In the genomic region with DNA sequence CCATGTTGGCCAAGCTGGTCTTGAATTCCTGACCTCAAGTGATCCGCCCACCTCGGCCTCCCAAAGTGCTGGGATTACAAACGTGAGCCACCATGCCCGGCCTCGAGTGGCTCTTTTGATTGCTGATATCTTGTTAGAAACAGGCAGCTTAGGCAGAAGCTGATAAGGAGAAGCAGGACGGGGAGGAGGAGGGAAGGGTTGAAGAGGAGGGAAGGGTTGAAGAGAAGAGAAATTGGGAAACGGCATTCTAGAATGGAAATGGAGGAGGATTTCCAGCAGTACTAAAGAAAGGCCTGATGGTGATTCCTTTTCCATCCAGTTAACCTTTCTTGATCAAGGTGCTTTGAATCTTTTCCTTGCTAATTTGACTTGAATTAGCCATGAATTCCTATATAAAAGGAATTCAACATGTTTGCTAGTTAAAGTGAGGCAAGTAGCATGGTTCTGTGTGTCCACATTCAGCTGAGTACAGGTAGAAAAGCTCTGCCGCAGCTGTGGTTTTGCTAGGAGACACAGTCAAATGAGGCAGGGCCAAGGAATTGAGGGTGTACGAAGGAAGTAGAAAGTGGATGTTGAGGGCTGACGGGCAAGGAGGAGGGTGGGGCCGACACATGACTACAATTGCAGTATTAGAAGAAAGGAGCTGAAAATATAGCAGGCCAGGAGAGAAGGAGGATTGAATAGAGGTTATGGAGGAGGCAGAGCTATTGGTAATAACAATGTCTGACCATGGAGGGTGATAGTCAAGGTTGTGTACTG, we compare ENCODE assay signal across 31 cellular contexts. TPM values are rescaled to one million over a fixed set of nuclear protein-coding genes. Genes with fewer than 3 reads are reported as not detected.
DNase-seq lines count a peak whose midpoint lies in the region; ATAC-seq, FAIRE-seq and TF ChIP-seq lines count a peak whose summit lies in the region.
"Had no signal": no experiment of that assay in that cellular context is flagged by ENCODE, and none has a peak within 500 bp of the region (broad histone marks: within the 10 kb centered on the region; RNA-seq: fewer than 3 reads in every experiment).

No MANE protein-coding gene starts in this region.

- in situ Hi-C loops in K562 (cut with MboI): no loop called here

- BruUV-seq in K562 (replicated peaks; lab: Mats Ljungman, UMichigan): TSS peak; percentile 83

- H3K27ac ChIP-seq in K562 (ENCODE audit: extremely low read depth, low read depth, low read length) (peak overlapping the region; percentile 92), neural progenitor cell (no peak overlapping the region)
- H3K27ac ChIP-seq: colonic mucosa, psoas muscle, tibial artery had no signal

- CTCF ChIA-PET in K562 (lab: Yijun Ruan, JAX; ENCODE audit: low intra/inter-chr PET ratio): no interaction called here

- TF ChIP-seq CTCF in K562 (IDR thresholded peaks at IDR 0.05 in 2 of 3, conservative IDR thresholded peaks at IDR 0.05 in 1 of 3; ENCODE audit: insufficient read depth in 2 of 3, low read depth in 1 of 3, low read length in 3 of 3) (no peak), neural progenitor cell (IDR thresholded peaks at IDR 0.05) (no peak)

- peak in 1 of 2 experiments; percentile 22; a peak in 1 of 4 replicates for TF ChIP-seq RAD21 in K562 (CRISPR knock-in tag; conservative IDR thresholded peaks at IDR 0.05 in 1 of 2, IDR thresholded peaks at IDR 0.05 in 1 of 2)

- no peaks in the 10 kb centered on the region for H3K9me3 Mint-ChIP-seq in neural progenitor cell
- H3K9me3 Mint-ChIP-seq: activated CD8-positive, alpha-beta T cell treated with anti-CD3 and anti-CD28 coated beads for 36 hours; activated naive CD8-positive, alpha-beta T cell treated with anti-CD3 and anti-CD28 coated beads for 36 hours; CD4-positive, alpha-beta memory T cell; effector memory CD8-positive, alpha-beta T cell; mesothelial cell of epicardium; naive B cell; stimulated activated naive CD8-positive, alpha-beta T cell treated with anti-CD3 and anti-CD28 coated beads, Interleukin-15, amount 100 ng/mL, for 72 hours had no signal

- TF ChIP-seq EP300 in K562 (IDR thresholded peaks at IDR 0.05; ENCODE audit: low read length): peak; percentile 92

- peak; percentile 42; the same call in 1 of the 2 replicates for TF ChIP-seq POLR2A in K562 (conservative IDR thresholded peaks at IDR 0.05)

- under 1% methylated on average over 11 of the region's 11 CpGs for WGBS in K562 (ENCODE audit: insufficient coverage, low coverage, missing lambda C conversion rate)

- no peaks in the 10 kb centered on the region for H3K9me1 ChIP-seq in K562 (ENCODE audit: control insufficient read depth, insufficient read depth, low read length)

- no peaks in the 10 kb centered on the region for H3F3A ChIP-seq in neural progenitor cell (ENCODE audit: low read depth)

- H3K27me3 Mint-ChIP-seq in neural progenitor cell (ENCODE audit: insufficient read depth, low read depth): peaks cover 9% of the 10 kb centered on the region
- H3K27me3 Mint-ChIP-seq: effector memory CD8-positive, alpha-beta T cell; stimulated activated naive CD8-positive, alpha-beta T cell treated with anti-CD3 and anti-CD28 coated beads, Interleukin-15, amount 100 ng/mL, for 72 hours had no signal

- H2AFZ ChIP-seq in K562 (ENCODE audit: low read depth, low read length) (peak overlapping the region; percentile 94), neural progenitor cell (replicated peaks) (peak overlapping the region; percentile 80)

- H3K4me2 ChIP-seq in K562 (ENCODE audit: insufficient read depth, low read length) (peak overlapping the region; percentile 86), neural progenitor cell (no peak overlapping the region)

- H3K36me3 Mint-ChIP-seq in neural progenitor cell: no peaks in the 10 kb centered on the region
- H3K36me3 Mint-ChIP-seq: activated naive CD8-positive, alpha-beta T cell treated with anti-CD3 and anti-CD28 coated beads for 36 hours; CD4-positive, alpha-beta memory T cell; mesothelial cell of epicardium; naive B cell had no signal

- peak; percentile 83 for ATAC-seq in K562
- ATAC-seq: activated CD4-positive, CD25-positive, alpha-beta regulatory T cell treated with anti-CD3 and anti-CD28 coated beads, Interleukin-2, amount 50 U/mL, for 24 hours; activated CD8-positive, alpha-beta T cell treated with anti-CD3 and anti-CD28 coated beads for 36 hours; effector memory CD8-positive, alpha-beta T cell; esophagus mucosa; heart right ventricle; left colon; psoas muscle; stimulated activated naive CD8-positive, alpha-beta T cell treated with anti-CD3 and anti-CD28 coated beads, Interleukin-15, amount 100 ng/mL, for 72 hours had no signal

- intact Hi-C loops in K562 (cut with micrococcal nuclease): loop anchor here (2.0 to 5.0 kb wide), 3 partner anchors 30 to 110 kb away; partner anchors contain the start of gene RNF7

- no peak overlapping the region for H3K27ac Mint-ChIP-seq in neural progenitor cell
- H3K27ac Mint-ChIP-seq: activated CD8-positive, alpha-beta T cell treated with anti-CD3 and anti-CD28 coated beads for 36 hours; activated naive CD8-positive, alpha-beta T cell treated with anti-CD3 and anti-CD28 coated beads for 36 hours; effector memory CD8-positive, alpha-beta T cell; mesothelial cell of epicardium; stimulated activated naive CD8-positive, alpha-beta T cell treated with anti-CD3 and anti-CD28 coated beads, Interleukin-15, amount 100 ng/mL, for 72 hours had no signal

- H3K9me3 ChIP-seq in K562 (replicated peaks; ENCODE audit: control insufficient read depth, insufficient read depth, low read depth, low read length) (no peaks in the 10 kb centered on the region), neural progenitor cell (ENCODE audit: low read depth) (no peaks in the 10 kb centered on the region)
- H3K9me3 ChIP-seq: colonic mucosa, heart right ventricle, psoas muscle, tibial artery had no signal

- H4K20me1 ChIP-seq in K562 (replicated peaks; ENCODE audit: control insufficient read depth, insufficient read depth, low read length) (no peaks in the 10 kb centered on the region), neural progenitor cell (ENCODE audit: low read depth) (no peaks in the 10 kb centered on the region)

- H3K4me1 ChIP-seq in K562 (replicated peaks in 1 of 2; ENCODE audit: control insufficient read depth in 2 of 2, insufficient read depth in 2 of 2, low read length in 2 of 2) (peaks cover 20 to 23% of the 10 kb centered on the region in 2 experiments; a peak in 4 of 5 replicates), neural progenitor cell (no peaks in the 10 kb centered on the region)
- H3K4me1 ChIP-seq: colonic mucosa, psoas muscle, tibial artery had no signal

- H3K36me3 ChIP-seq in K562 (ENCODE audit: control insufficient read depth, insufficient read depth, low read length) (no peaks in the 10 kb centered on the region), neural progenitor cell (no peaks in the 10 kb centered on the region)
- H3K36me3 ChIP-seq: colonic mucosa, heart right ventricle, tibial artery had no signal

- H3K79me2 ChIP-seq in K562 (ENCODE audit: control insufficient read depth, insufficient read depth, low read length) (no peaks in the 10 kb centered on the region), neural progenitor cell (ENCODE audit: low read depth) (no peaks in the 10 kb centered on the region)

- FAIRE-seq in K562 (lab: Jason Lieb, UNC): peak; percentile 87
- FAIRE-seq: H54 had no signal

- DNase-seq in NCI-H82 (lab: John Stamatoyannopoulos, UW) (peak; percentile 48), NCI-H82 treated with DMSO at 0.1 percent for 48 hours (lab: John Stamatoyannopoulos, UW; ENCODE audit: unreplicated experiment) (no peak), NOMO-1 treated with dmso at 0.1 percent for 144 hours (lab: John Stamatoyannopoulos, UW; ENCODE audit: unreplicated experiment) (peak; percentile 71), K562 (ENCODE audit: extremely low read depth in 1 of 4, low spot score in 3 of 4) (peak; percentile 86 to 93 (median 90)), neural progenitor cell (ENCODE audit: low spot score) (no peak), C1 segment of cervical spinal cord (lab: John Stamatoyannopoulos, UW) (no peak), NCI-H1436 treated with DMSO at 0.1 percent for 48 hours (lab: John Stamatoyannopoulos, UW) (no peak), H4 (ENCODE audit: low spot score) (no peak)
- DNase-seq: 8988T; activated CD8-positive, alpha-beta T cell treated with anti-CD3 and anti-CD28 coated beads for 36 hours; activated naive CD8-positive, alpha-beta T cell treated with anti-CD3 and anti-CD28 coated beads for 36 hours; CD4-positive, alpha-beta memory T cell; colonic mucosa; effector memory CD8-positive, alpha-beta T cell; foreskin fibroblast; heart right ventricle; left colon; naive B cell; NCI-H2029 treated with DMSO at 0.1 percent for 48 hours; NCI-H2227 treated with DMSO at 0.1 percent for 48 hours; NCI-H526 treated with DMSO at 0.1 percent for 48 hours; occipital lobe; psoas muscle; stimulated activated naive CD8-positive, alpha-beta T cell treated with anti-CD3 and anti-CD28 coated beads, Interleukin-15, amount 100 ng/mL, for 72 hours; SW 1271; T1000 had no signal

- no peak overlapping the region for H3K4me3 Mint-ChIP-seq in neural progenitor cell
- H3K4me3 Mint-ChIP-seq: activated CD8-positive, alpha-beta T cell treated with anti-CD3 and anti-CD28 coated beads for 36 hours; activated naive CD8-positive, alpha-beta T cell treated with anti-CD3 and anti-CD28 coated beads for 36 hours; CD4-positive, alpha-beta memory T cell; effector memory CD8-positive, alpha-beta T cell; mesothelial cell of epicardium; naive B cell; stimulated activated naive CD8-positive, alpha-beta T cell treated with anti-CD3 and anti-CD28 coated beads, Interleukin-15, amount 100 ng/mL, for 72 hours had no signal

- peaks cover 6% of the 10 kb centered on the region for H3K4me1 Mint-ChIP-seq in neural progenitor cell
- H3K4me1 Mint-ChIP-seq: activated naive CD8-positive, alpha-beta T cell treated with anti-CD3 and anti-CD28 coated beads for 36 hours; CD4-positive, alpha-beta memory T cell; mesothelial cell of epicardium; stimulated activated naive CD8-positive, alpha-beta T cell treated with anti-CD3 and anti-CD28 coated beads, Interleukin-15, amount 100 ng/mL, for 72 hours had no signal

- H3K9ac ChIP-seq in K562 (ENCODE audit: insufficient read depth in 1 of 2, low read depth in 2 of 2, low read length in 2 of 2) (peak overlapping the region; percentile 53 to 87; a peak in 3 of 4 replicates), neural progenitor cell (no peak overlapping the region)

- H3K27me3 ChIP-seq in K562 (ENCODE audit: control insufficient read depth in 2 of 2, insufficient read depth in 2 of 2, low read length in 2 of 2) (no peaks in the 10 kb centered on the region), neural progenitor cell (no peaks in the 10 kb centered on the region)
- H3K27me3 ChIP-seq: colonic mucosa, heart right ventricle, tibial artery had no signal

- H3K4me3 ChIP-seq in K562: no peak overlapping the region
- H3K4me3 ChIP-seq in neural progenitor cell: no peak overlapping the region
- H3K4me3 ChIP-seq: colonic mucosa, heart right ventricle, psoas muscle, tibial artery had no signal

- POLR2A ChIA-PET in K562 (lab: Yijun Ruan, JAX): interaction anchor here (0.6 to 1.8 kb wide), 11 partner anchors 8 to 582 kb away, joined by 3 to 11 read pairs (median 3); partner anchors contain the start of gene RNF7

RNA-seq across cellular contexts. Expression of gene ATP1B3, which starts 27.2 kb away (rescaled TPM):
- total RNA-seq in K562 (2011; cell fraction: chromatin; rRNA removed; ENCODE audit: low replicate concordance): 155 and 386 TPM in 2 replicates
- total RNA-seq in K562 (2011; cell fraction: nucleolus; rRNA removed): 130 and 132 TPM in 2 replicates
- total RNA-seq in K562 (2011; cell fraction: nucleoplasm; rRNA removed): 338 and 395 TPM in 2 replicates
- 48.3 and 68.9 TPM in 2 replicates for total RNA-seq in K562 (2014; rRNA removed)
- 181 and 192 TPM in 2 replicates for total RNA-seq in K562 (2014; rRNA removed; fragmentation: Illumina TruSeq; extraction: Trizol)
- 109 and 113 TPM in 2 replicates for total RNA-seq in K562 (2015; rRNA removed; fragmentation: Illumina TruSeq; extraction: Trizol)
- total RNA-seq in K562 (2021): 201 and 202 TPM in 2 replicates
- polyA plus RNA-seq in K562 (2011; rRNA removed): 166 and 168 TPM in 2 replicates
- 60.8 and 184 TPM in 2 replicates for polyA plus RNA-seq in K562 (2011; cell fraction: cytosol; rRNA removed)
- 54.2 and 111 TPM in 2 replicates for polyA plus RNA-seq in K562 (2011; cell fraction: nucleus; rRNA removed)
- polyA plus RNA-seq in K562 (2012): 169 and 188 TPM in 2 replicates
- polyA plus RNA-seq in K562 (2014; fragmentation: Illumina TruSeq; extraction: Trizol): 153 and 179 TPM in 2 replicates
- polyA plus RNA-seq in K562 (2014; fragmentation: Nextera tagmentation; extraction: Ambion mirVana): 10 to 100 TPM; 81.6 to 95.3 TPM
- polyA plus RNA-seq in K562 (2014; rRNA removed): 107 and 123 TPM in 2 replicates
- 226 and 248 TPM in 2 replicates for polyA minus RNA-seq in K562 (2011; rRNA and poly(A)+ RNA removed)
- 62.8 and 80.9 TPM in 2 replicates for polyA minus RNA-seq in K562 (2011; cell fraction: cytosol; rRNA and poly(A)+ RNA removed)
- polyA minus RNA-seq in K562 (2011; cell fraction: nucleus; rRNA and poly(A)+ RNA removed): 22.8 and 33.3 TPM in 2 replicates
- total RNA-seq in neural progenitor cell (ENCODE audit: low replicate concordance): 58.6 and 95.6 TPM in 2 replicates
- total RNA-seq in H4 (2014; rRNA removed; shearing (Covaris generic)): 131 and 132 TPM in 2 replicates

Comparison
In these comparisons a context has a peak if more than half of its experiments do, and no peak if none do; other contexts are left out.
1. DNase-seq: peak in NCI-H82 (single experiment), NOMO-1 treated with dmso at 0.1 percent for 144 hours (single experiment) and K562 (4 of 4); none in NCI-H82 treated with DMSO at 0.1 percent for 48 hours (single experiment), neural progenitor cell (single experiment), C1 segment of cervical spinal cord (0 of 14), NCI-H1436 treated with DMSO at 0.1 percent for 48 hours (single experiment) and H4 (single experiment).